In the genomic region with DNA sequence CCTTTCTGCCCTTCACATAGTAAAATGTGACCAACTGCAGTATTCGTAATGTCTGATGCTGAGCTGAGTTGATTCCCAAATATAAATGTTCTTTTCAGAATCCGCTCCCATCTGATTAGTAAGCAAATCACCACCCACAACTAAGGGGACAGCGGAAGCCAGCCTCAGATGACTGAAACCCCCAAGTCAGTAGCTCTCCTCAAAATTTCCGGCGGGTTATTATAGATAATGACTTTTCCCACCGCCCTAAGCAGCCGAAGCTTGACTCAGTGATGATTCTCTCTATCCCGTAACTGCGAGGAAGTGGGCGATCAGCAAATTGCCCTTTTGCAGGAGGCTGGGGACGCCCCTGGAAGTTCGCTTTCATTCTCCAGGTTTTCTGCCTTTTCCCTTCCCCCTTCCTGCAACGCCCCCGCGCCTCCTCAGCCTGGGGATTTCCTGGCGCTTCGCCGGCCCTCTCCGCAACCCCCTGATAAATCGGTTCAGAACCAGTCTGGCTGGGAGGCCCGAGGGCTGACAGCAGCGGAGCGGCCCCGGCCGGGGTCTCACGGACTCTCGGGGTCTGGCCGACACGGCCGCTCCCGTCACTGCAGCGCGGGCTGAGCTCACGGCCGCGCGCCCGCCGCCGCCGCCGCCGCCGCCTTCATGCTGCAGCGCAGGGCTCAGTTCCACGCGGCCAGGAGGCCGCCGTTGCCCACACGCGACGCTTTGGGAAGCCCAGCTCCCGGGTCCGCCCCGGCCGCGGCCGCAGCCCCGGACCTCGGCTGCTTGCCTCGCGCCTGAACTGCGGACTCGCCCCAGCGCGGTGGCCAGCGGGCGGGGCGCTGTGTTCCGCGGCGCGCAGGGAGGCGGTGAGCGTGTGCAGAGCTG, we compare ENCODE assay signal across 8 cellular contexts. TPM values are rescaled to one million over a fixed set of nuclear protein-coding genes. Genes with fewer than 3 reads are reported as not detected.
DNase-seq lines count a peak whose midpoint lies in the region; ATAC-seq and TF ChIP-seq lines count a peak whose summit lies in the region.

Gene LRFN5, plus strand, starts transcription at position 628 of the 870 bp plus-strand sequence.

- H3K27me3 ChIP-seq in testis (no peaks in the 10 kb centered on the region), Karpas-422 (ENCODE audit: low read length) (no peaks in the 10 kb centered on the region)

- no peaks in the 10 kb centered on the region for H3K9me2 ChIP-seq in Karpas-422 (replicated peaks; ENCODE audit: insufficient read depth, low read length)

- ATAC-seq in HG03139 (IDR thresholded peaks at IDR 0.05; ENCODE audit: unreplicated experiment): no peak

- peak within 1 kb of the TSS; percentile 37 for H3K27ac Mint-ChIP-seq in activated naive CD4-positive, alpha-beta T cell treated with anti-CD3 and anti-CD28 coated beads, Interleukin-2, amount 10 ng/mL, durations not matched to agents 7 days and 5 days
- H3K27ac Mint-ChIP-seq in dendritic cell treated with granulocyte-macrophage colony-stimulating factor and Interleukin-4, amounts not matched to agents 40 ng/mL and 50 ng/mL, for 4 days: no peak within 1 kb of the TSS

- no peaks in the 10 kb centered on the region for H3K79me2 ChIP-seq in Karpas-422 (ENCODE audit: low read length)

- H2AFZ ChIP-seq in Karpas-422 (ENCODE audit: low read length): no peak within 1 kb of the TSS

- no peak for DNase-seq in activated naive CD4-positive, alpha-beta T cell treated with anti-CD3 and anti-CD28 coated beads, Interleukin-2, amount 10 ng/mL, durations not matched to agents 7 days and 5 days
- DNase-seq in activated naive CD4-positive, alpha-beta T cell (lab: John Stamatoyannopoulos, UW): no peak
- DNase-seq in NCI-H69 (lab: John Stamatoyannopoulos, UW): peak; percentile 62
- DNase-seq in lower leg skin (ENCODE audit: low spot score in 2 of 2): peak; percentile 19 to 87
- peak; percentile 56 for DNase-seq in testis
- DNase-seq in Karpas-422: no peak

- peak within 1 kb of the TSS; percentile 61 for H3K4me3 Mint-ChIP-seq in activated naive CD4-positive, alpha-beta T cell treated with anti-CD3 and anti-CD28 coated beads, Interleukin-2, amount 10 ng/mL, durations not matched to agents 7 days and 5 days
- H3K4me3 Mint-ChIP-seq in dendritic cell treated with granulocyte-macrophage colony-stimulating factor and Interleukin-4, amounts not matched to agents 40 ng/mL and 50 ng/mL, for 4 days: peak within 1 kb of the TSS; percentile 42

- peaks cover 24% of the 10 kb centered on the region for H3K4me1 Mint-ChIP-seq in activated naive CD4-positive, alpha-beta T cell treated with anti-CD3 and anti-CD28 coated beads, Interleukin-2, amount 10 ng/mL, durations not matched to agents 7 days and 5 days
- peaks cover 5% of the 10 kb centered on the region for H3K4me1 Mint-ChIP-seq in dendritic cell treated with granulocyte-macrophage colony-stimulating factor and Interleukin-4, amounts not matched to agents 40 ng/mL and 50 ng/mL, for 4 days (ENCODE audit: low read depth)

- H3K4me2 ChIP-seq in Karpas-422 (ENCODE audit: low read depth, low read length, poor library complexity, severe bottlenecking): no peak within 1 kb of the TSS

- intact Hi-C loops in dendritic cell treated with granulocyte-macrophage colony-stimulating factor and Interleukin-4, amounts not matched to agents 40 ng/mL and 50 ng/mL, for 4 days (cut with micrococcal nuclease): no loop called here
- intact Hi-C loops in lower leg skin (cut with DNase I; ENCODE audit: low total_unique reads): no loop called here
- intact Hi-C loops in testis (cut with DNase I; ENCODE audit: low total_unique reads): no loop called here

- TF ChIP-seq CTCF in lower leg skin (IDR thresholded peaks at IDR 0.05): no peak
- TF ChIP-seq CTCF in testis (IDR thresholded peaks at IDR 0.05): no peak

- H3K27ac ChIP-seq in testis (peak within 1 kb of the TSS; percentile 51 to 82), Karpas-422 (ENCODE audit: low read length) (no peak within 1 kb of the TSS)

- CTCF ChIA-PET in activated naive CD4-positive, alpha-beta T cell treated with anti-CD3 and anti-CD28 coated beads, Interleukin-2, amount 10 ng/mL, durations not matched to agents 7 days and 5 days (lab: Charles Lee): no interaction called here

- peaks cover 2% of the 10 kb centered on the region for H3K36me3 Mint-ChIP-seq in activated naive CD4-positive, alpha-beta T cell treated with anti-CD3 and anti-CD28 coated beads, Interleukin-2, amount 10 ng/mL, durations not matched to agents 7 days and 5 days
- no peaks in the 10 kb centered on the region for H3K36me3 Mint-ChIP-seq in dendritic cell treated with granulocyte-macrophage colony-stimulating factor and Interleukin-4, amounts not matched to agents 40 ng/mL and 50 ng/mL, for 4 days (ENCODE audit: low read depth)

- peaks cover 5% of the 10 kb centered on the region for H3K4me1 ChIP-seq in testis
- H3K4me1 ChIP-seq in Karpas-422 (ENCODE audit: low read length): no peaks in the 10 kb centered on the region

- H3K9me3 ChIP-seq in testis: no peaks in the 10 kb centered on the region
- peaks cover 3% of the 10 kb centered on the region; the same call in 1 of the 2 replicates for H3K9me3 ChIP-seq in Karpas-422 (ENCODE audit: low read length)

- H3K9me3 Mint-ChIP-seq in activated naive CD4-positive, alpha-beta T cell treated with anti-CD3 and anti-CD28 coated beads, Interleukin-2, amount 10 ng/mL, durations not matched to agents 7 days and 5 days: no peaks in the 10 kb centered on the region
- no peaks in the 10 kb centered on the region for H3K9me3 Mint-ChIP-seq in dendritic cell treated with granulocyte-macrophage colony-stimulating factor and Interleukin-4, amounts not matched to agents 40 ng/mL and 50 ng/mL, for 4 days

- peaks cover 70% of the 10 kb centered on the region for H3K27me3 Mint-ChIP-seq in activated naive CD4-positive, alpha-beta T cell treated with anti-CD3 and anti-CD28 coated beads, Interleukin-2, amount 10 ng/mL, durations not matched to agents 7 days and 5 days
- peaks cover 72% of the 10 kb centered on the region for H3K27me3 Mint-ChIP-seq in dendritic cell treated with granulocyte-macrophage colony-stimulating factor and Interleukin-4, amounts not matched to agents 40 ng/mL and 50 ng/mL, for 4 days

- H3K36me3 ChIP-seq in testis (ENCODE audit: low read depth, missing control alignments) (no peaks in the 10 kb centered on the region), Karpas-422 (ENCODE audit: insufficient read depth, low read length) (no peaks in the 10 kb centered on the region)

- no peak within 1 kb of the TSS for H3K9ac ChIP-seq in Karpas-422 (ENCODE audit: low read length)

- WGBS in lower leg skin, 2 donors: 1% methylated on average over 42 to 47 of the region's 75 CpGs
- WGBS in testis, 2 donors: 0% methylated on average over 20 to 75 of the region's 75 CpGs

- TF ChIP-seq POLR2A in lower leg skin (IDR thresholded peaks at IDR 0.05) (no peak), testis (IDR thresholded peaks at IDR 0.05) (no peak)

- H3K4me3 ChIP-seq in lower leg skin (ENCODE audit: low read depth, poor library complexity, severe bottlenecking) (peak within 1 kb of the TSS; percentile 49), testis (peak within 1 kb of the TSS; percentile 63 to 67), Karpas-422 (ENCODE audit: low read length) (no peak within 1 kb of the TSS)

- no peaks in the 10 kb centered on the region for H4K20me1 ChIP-seq in Karpas-422 (ENCODE audit: insufficient read depth, low read depth, low read length)

RNA-seq across cellular contexts. Expression of gene LRFN5, which starts in this region (rescaled TPM):
- under 1 TPM in 3 of 4 donors, not detected in 1; 0.17 to 0.88 (median 0.71) TPM for total RNA-seq in lower leg skin
- total RNA-seq in testis: 1 to 10 TPM; 5.9 to 6.8 TPM
- 2.4 TPM for polyA plus RNA-seq in testis (ENCODE audit: insufficient read depth, low read depth, low replicate concordance)
- total RNA-seq in Karpas-422 (2014; rRNA removed; shearing (Covaris generic); ENCODE audit: low replicate concordance): not detected in 2 replicates

Comparison
In these comparisons a context has a peak if more than half of its experiments do, and no peak if none do; other contexts are left out.
1. Peak in DNase-seq and H3K4me3 ChIP-seq in lower leg skin; RNA of the gene not detected or under 1 TPM.
2. DNase-seq: peak in NCI-H69 (single experiment) and testis (single experiment); none in activated naive CD4-positive, alpha-beta T cell treated with anti-CD3 and anti-CD28 coated beads, Interleukin-2, amount 10 ng/mL, durations not matched to agents 7 days and 5 days (single experiment), activated naive CD4-positive, alpha-beta T cell (0 of 4) and Karpas-422 (single experiment).